Comparison of ENCODE assay signal across 8 cellular contexts in genomic region chr17:82753201-82753464, GRCh38. TPM values are rescaled to one million over a fixed set of nuclear protein-coding genes. Genes with fewer than 3 reads are reported as not detected.
DNase-seq lines count a peak whose midpoint lies in the region; ATAC-seq and TF ChIP-seq lines count a peak whose summit lies in the region.

No MANE protein-coding gene starts in this region.

- H3K27me3 Mint-ChIP-seq in natural killer cell treated with Interleukin-12 subunit alpha and Interleukin-12 subunit beta and Interleukin-15 and Interleukin-18, amount 100 ng/mL, for 72 hours: no peaks in the 10 kb centered on the region

- no peak overlapping the region for H3K27ac Mint-ChIP-seq in natural killer cell treated with Interleukin-12 subunit alpha and Interleukin-12 subunit beta and Interleukin-15 and Interleukin-18, amount 100 ng/mL, for 72 hours

- H3K27me3 ChIP-seq in BLaER1 treated with 17β-estradiol and CSF1 and Interleukin-3, amounts not matched to agents 10 nM and 100 nM: no peaks in the 10 kb centered on the region

- peak overlapping the region; percentile 81 for H3K4me3 Mint-ChIP-seq in natural killer cell treated with Interleukin-12 subunit alpha and Interleukin-12 subunit beta and Interleukin-15 and Interleukin-18, amount 100 ng/mL, for 72 hours

- peak overlapping the region; percentile 85 to 100 (median 98) for H3K4me2 ChIP-seq in BLaER1 treated with 17β-estradiol and CSF1 and Interleukin-3, amounts not matched to agents 10 nM and 100 nM

- no peaks in the 10 kb centered on the region for H3K9me3 Mint-ChIP-seq in natural killer cell treated with Interleukin-12 subunit alpha and Interleukin-12 subunit beta and Interleukin-15 and Interleukin-18, amount 100 ng/mL, for 72 hours

- peaks cover 0 to 24% (median 23%) of the 10 kb centered on the region in 11 experiments; a peak in 18 of 22 replicates for H3K9me3 ChIP-seq in BLaER1 treated with 17β-estradiol and CSF1 and Interleukin-3, amounts not matched to agents 10 nM and 100 nM (replicated peaks in 1 of 11)
- H3K9me3 ChIP-seq in KOPT-K1 (ENCODE audit: insufficient read depth, low read length, poor library complexity, severe bottlenecking): peaks cover 6% of the 10 kb centered on the region

- no peaks in the 10 kb centered on the region for H3K36me3 Mint-ChIP-seq in natural killer cell treated with Interleukin-12 subunit alpha and Interleukin-12 subunit beta and Interleukin-15 and Interleukin-18, amount 100 ng/mL, for 72 hours

- intact Hi-C loops in sciatic nerve (cut with DNase I): no loop called here

- peaks cover 0 to 43% (median 28%) of the 10 kb centered on the region in 11 experiments; a peak in 19 of 22 replicates for H3K36me3 ChIP-seq in BLaER1 treated with 17β-estradiol and CSF1 and Interleukin-3, amounts not matched to agents 10 nM and 100 nM
- H3K36me3 ChIP-seq in KOPT-K1 (ENCODE audit: insufficient read depth, low read length): peaks cover 28% of the 10 kb centered on the region

- H3K4me3 ChIP-seq in BLaER1 treated with 17β-estradiol and CSF1 and Interleukin-3, amounts not matched to agents 10 nM and 100 nM: peak overlapping the region; percentile 77 to 99 (median 94)
- peak overlapping the region; percentile 88 for H3K4me3 ChIP-seq in choroid plexus epithelial cell (ENCODE audit: low read depth, low read length)

- H3K9ac ChIP-seq in BLaER1 treated with 17β-estradiol and CSF1 and Interleukin-3, amounts not matched to agents 10 nM and 100 nM: peak overlapping the region; percentile 82 to 92 (median 86); a peak in 21 of 22 replicates

- no peak for DNase-seq in choroid plexus epithelial cell (ENCODE audit: low read depth)
- no peak for DNase-seq in natural killer cell treated with Interleukin-12 subunit alpha and Interleukin-12 subunit beta and Interleukin-15 and Interleukin-18, amount 100 ng/mL, for 72 hours (ENCODE audit: low spot score)
- no peak for DNase-seq in sciatic nerve (ENCODE audit: low spot score)
- no peak for DNase-seq in NCI-H446 treated with DMSO at 0.1 percent for 48 hours (lab: John Stamatoyannopoulos, UW)
- DNase-seq in DMS 273 (lab: John Stamatoyannopoulos, UW; ENCODE audit: unreplicated experiment): no peak
- DNase-seq in SHP77 treated with DMSO at 0.1 percent for 48 hours (lab: John Stamatoyannopoulos, UW): no peak

- H3K27ac ChIP-seq in BLaER1 treated with 17β-estradiol and CSF1 and Interleukin-3, amounts not matched to agents 10 nM and 100 nM: peak overlapping the region in 1 of 11 experiments; percentile 80; a peak in 2 of 22 replicates
- H3K27ac ChIP-seq in KOPT-K1 (ENCODE audit: low read depth, low read length, poor library complexity, severe bottlenecking): peak overlapping the region; percentile 78

- ATAC-seq in natural killer cell treated with Interleukin-12 subunit alpha and Interleukin-12 subunit beta and Interleukin-15 and Interleukin-18, amount 100 ng/mL, for 72 hours: no peak
- no peak for ATAC-seq in sciatic nerve

- peaks cover 21 to 36% (median 28%) of the 10 kb centered on the region in 10 experiments for H3K4me1 ChIP-seq in BLaER1 treated with 17β-estradiol and CSF1 and Interleukin-3, amounts not matched to agents 10 nM and 100 nM

- H4K20me1 ChIP-seq in BLaER1 treated with 17β-estradiol and CSF1 and Interleukin-3, amounts not matched to agents 10 nM and 100 nM: peaks cover 0 to 61% (median 42%) of the 10 kb centered on the region in 11 experiments; a peak in 16 of 22 replicates

- no peak for TF ChIP-seq CTCF in choroid plexus epithelial cell (conservative IDR thresholded peaks at IDR 0.05; ENCODE audit: low read depth, low read length)

- peaks cover 17 to 27% of the 10 kb centered on the region in 2 donors for H3K4me1 Mint-ChIP-seq in natural killer cell treated with Interleukin-12 subunit alpha and Interleukin-12 subunit beta and Interleukin-15 and Interleukin-18, amount 100 ng/mL, for 72 hours (ENCODE audit: low read depth in 2 of 2)

RNA-seq across cellular contexts. Expression of gene TBCD, which starts 1.3 kb away (rescaled TPM):
- 100 to 1,000 TPM in 1 of 2 donors, 10 to 100 TPM in 1; 66.5 to 166 TPM for total RNA-seq in natural killer cell treated with Interleukin-12 subunit alpha and Interleukin-12 subunit beta and Interleukin-15 and Interleukin-18, amount 100 ng/mL, for 72 hours
- 122 TPM for total RNA-seq in sciatic nerve

RNA-seq across cellular contexts. Expression of gene FN3K, which starts 17.7 kb away (rescaled TPM):
- 1 to 10 TPM; 1.6 TPM for total RNA-seq in natural killer cell treated with Interleukin-12 subunit alpha and Interleukin-12 subunit beta and Interleukin-15 and Interleukin-18, amount 100 ng/mL, for 72 hours
- 57.2 TPM for total RNA-seq in sciatic nerve

RNA-seq across cellular contexts. Expression of gene FN3KRP, which starts 36.6 kb away (rescaled TPM):
- 10 to 100 TPM; 29.4 to 48.4 TPM for total RNA-seq in natural killer cell treated with Interleukin-12 subunit alpha and Interleukin-12 subunit beta and Interleukin-15 and Interleukin-18, amount 100 ng/mL, for 72 hours
- 32.3 TPM for total RNA-seq in sciatic nerve

RNA-seq across cellular contexts. Expression of gene RAB40B, which starts 54.6 kb away (rescaled TPM):
- total RNA-seq in natural killer cell treated with Interleukin-12 subunit alpha and Interleukin-12 subunit beta and Interleukin-15 and Interleukin-18, amount 100 ng/mL, for 72 hours: 1 to 10 TPM; 1.1 to 1.2 TPM
- 30.3 TPM for total RNA-seq in sciatic nerve

Comparison
In these comparisons a context has a peak if more than half of its experiments do, and no peak if none do; other contexts are left out.
1. RNA of gene FN3K, which starts 17.7 kb away (total RNA-seq): 57.2 TPM in sciatic nerve (single experiment); 1.6 TPM in natural killer cell treated with Interleukin-12 subunit alpha and Interleukin-12 subunit beta and Interleukin-15 and Interleukin-18, amount 100 ng/mL, for 72 hours; every median in the first group is over 10 times any median in the second.